ENCODE assay signal across 9 cellular contexts in genomic region chr2:172768406-172768805, GRCh38.
"Had no signal": no experiment of that assay in that cellular context is flagged by ENCODE, and none has a peak within 500 bp of the region (broad histone marks: within the 10 kb centered on the region; RNA-seq: fewer than 3 reads in every experiment).

No MANE protein-coding gene starts in this region.

- H3K4me1 ChIP-seq: HAP-1 had no signal

- H3K4me3 ChIP-seq: GM23248, HAP-1, K562 had no signal

- H2AFZ ChIP-seq: GM23248 had no signal

- H3K9me3 ChIP-seq: HAP-1 had no signal

- H3K9ac ChIP-seq: GM23248 had no signal

- ATAC-seq: HCT116, K562 had no signal

- H3K27ac ChIP-seq: GM23248 had no signal

- H3K36me3 ChIP-seq: HAP-1 had no signal

- DNase-seq: GM23248, GOT3, H7, HFFc6, IMR-90, KG1 had no signal
